In genomic region chr1:58997060-58997411, GRCh38 we compare ENCODE assay signal across 13 cellular contexts.
DNase-seq lines count a peak whose midpoint lies in the region; ATAC-seq and TF ChIP-seq lines count a peak whose summit lies in the region.
"Had no signal": no experiment of that assay in that cellular context is flagged by ENCODE, and none has a peak within 500 bp of the region (broad histone marks: within the 10 kb centered on the region; RNA-seq: fewer than 3 reads in every experiment).

No MANE protein-coding gene starts in this region.

- no peaks in the 10 kb centered on the region for H3K36me3 Mint-ChIP-seq in natural killer cell treated with Interleukin-12 subunit alpha and Interleukin-12 subunit beta and Interleukin-15 and Interleukin-18, amount 100 ng/mL, for 72 hours
- H3K36me3 Mint-ChIP-seq in T-helper 17 cell (ENCODE audit: low read depth) = no peaks in the 10 kb centered on the region
- H3K36me3 Mint-ChIP-seq: activated CD4-positive, alpha-beta memory T cell treated with anti-CD3 and anti-CD28 coated beads for 36 hours; activated naive CD8-positive, alpha-beta T cell had no signal

- H3K9me3 Mint-ChIP-seq in natural killer cell treated with Interleukin-12 subunit alpha and Interleukin-12 subunit beta and Interleukin-15 and Interleukin-18, amount 100 ng/mL, for 72 hours = no peaks in the 10 kb centered on the region
- H3K9me3 Mint-ChIP-seq: activated CD4-positive, alpha-beta memory T cell treated with anti-CD3 and anti-CD28 coated beads for 36 hours had no signal

- no peak overlapping the region for H3K4me3 Mint-ChIP-seq in natural killer cell treated with Interleukin-12 subunit alpha and Interleukin-12 subunit beta and Interleukin-15 and Interleukin-18, amount 100 ng/mL, for 72 hours
- H3K4me3 Mint-ChIP-seq in T-helper 17 cell = no peak overlapping the region
- H3K4me3 Mint-ChIP-seq: activated CD4-positive, alpha-beta memory T cell treated with anti-CD3 and anti-CD28 coated beads for 36 hours; activated naive CD8-positive, alpha-beta T cell had no signal

- DNase-seq in natural killer cell treated with Interleukin-12 subunit alpha and Interleukin-12 subunit beta and Interleukin-15 and Interleukin-18, amount 100 ng/mL, for 72 hours (ENCODE audit: low spot score) = no peak
- no peak for DNase-seq in activated naive CD4-positive, alpha-beta T cell (lab: John Stamatoyannopoulos, UW)
- DNase-seq in T-helper 17 cell (no peak), HUDEP-2 (lab: John Stamatoyannopoulos, UW; ENCODE audit: unreplicated experiment in 76 of 76) (no peak)
- DNase-seq: activated CD4-positive, alpha-beta memory T cell treated with anti-CD3 and anti-CD28 coated beads for 36 hours; NCI-H1092; right cardiac atrium had no signal

- ATAC-seq in GM18505 (IDR thresholded peaks at IDR 0.05; ENCODE audit: unreplicated experiment) (peak; percentile 54), GM19438 (IDR thresholded peaks at IDR 0.05; ENCODE audit: low read depth, unreplicated experiment) (peak; percentile 85), HG02798 (IDR thresholded peaks at IDR 0.05; ENCODE audit: poor library complexity, unreplicated experiment) (peak; percentile 45), HG03457 (IDR thresholded peaks at IDR 0.05; ENCODE audit: unreplicated experiment) (peak; percentile 48), T-helper 17 cell (no peak)
- no peak for ATAC-seq in natural killer cell treated with Interleukin-12 subunit alpha and Interleukin-12 subunit beta and Interleukin-15 and Interleukin-18, amount 100 ng/mL, for 72 hours
- ATAC-seq: right cardiac atrium had no signal

- H3K27ac Mint-ChIP-seq in natural killer cell treated with Interleukin-12 subunit alpha and Interleukin-12 subunit beta and Interleukin-15 and Interleukin-18, amount 100 ng/mL, for 72 hours = peak overlapping the region in 1 of 2 donors; percentile 66
- H3K27ac Mint-ChIP-seq in T-helper 17 cell = no peak overlapping the region
- H3K27ac Mint-ChIP-seq: activated CD4-positive, alpha-beta memory T cell treated with anti-CD3 and anti-CD28 coated beads for 36 hours; activated naive CD8-positive, alpha-beta T cell had no signal

- H3K27me3 Mint-ChIP-seq in natural killer cell treated with Interleukin-12 subunit alpha and Interleukin-12 subunit beta and Interleukin-15 and Interleukin-18, amount 100 ng/mL, for 72 hours = peaks cover 0 to 5% of the 10 kb centered on the region in 2 donors
- peaks cover 16% of the 10 kb centered on the region for H3K27me3 Mint-ChIP-seq in T-helper 17 cell

- H3K4me1 Mint-ChIP-seq in natural killer cell treated with Interleukin-12 subunit alpha and Interleukin-12 subunit beta and Interleukin-15 and Interleukin-18, amount 100 ng/mL, for 72 hours (ENCODE audit: low read depth in 2 of 2) = peaks cover 20 to 26% of the 10 kb centered on the region in 2 donors
- H3K4me1 Mint-ChIP-seq in T-helper 17 cell = peaks cover 2% of the 10 kb centered on the region

- no peaks in the 10 kb centered on the region for H3K9me3 ChIP-seq in T-helper 17 cell (ENCODE audit: control insufficient read depth, low read length, poor library complexity, severe bottlenecking)
- H3K9me3 ChIP-seq: thoracic aorta had no signal

- no peak for TF ChIP-seq POLR2A in GM18505 (IDR thresholded peaks at IDR 0.05; ENCODE audit: borderline replicate concordance, extremely low read depth, insufficient read depth, insufficient read length)

Comparison
In these comparisons a context has a peak if more than half of its experiments do, and no peak if none do; other contexts are left out.
1. ATAC-seq: peak in GM18505 (single experiment), GM19438 (single experiment), HG02798 (single experiment) and HG03457 (single experiment); none in natural killer cell treated with Interleukin-12 subunit alpha and Interleukin-12 subunit beta and Interleukin-15 and Interleukin-18, amount 100 ng/mL, for 72 hours (0 of 2) and T-helper 17 cell (single experiment).